ENCODE assay signal across 21 cellular contexts in genomic region chr14:55805250-55805649, GRCh38.
"Had no signal": no experiment of that assay in that cellular context is flagged by ENCODE, and none has a peak within 500 bp of the region (broad histone marks: within the 10 kb centered on the region; RNA-seq: fewer than 3 reads in every experiment).

No MANE protein-coding gene starts in this region.

- H3K36me3 ChIP-seq: breast epithelium, esophagus squamous epithelium, heart right ventricle, suprapubic skin had no signal

- H3K4me3 Mint-ChIP-seq: activated CD4-positive, alpha-beta T cell treated with anti-CD3 and anti-CD28 coated beads for 36 hours; activated CD8-positive, alpha-beta T cell treated with anti-CD3 and anti-CD28 coated beads for 36 hours; activated T-cell treated with anti-CD3 and anti-CD28 coated beads, Interleukin-2, amount 50 U/mL, for 4 hours; neural crest cell; stimulated activated naive CD8-positive, alpha-beta T cell treated with anti-CD3 and anti-CD28 coated beads, Interleukin-15, Interleukin-2, amounts not matched to agents 100 ng/mL and 50 ng/mL, for 24 hours had no signal

- H3K9me3 Mint-ChIP-seq: activated naive CD4-positive, alpha-beta T cell treated with anti-CD3 and anti-CD28 coated beads, Interleukin-2, amount 50 U/mL, for 24 hours; neural crest cell had no signal

- H3K4me1 Mint-ChIP-seq: neural crest cell had no signal

- H3K27ac Mint-ChIP-seq: activated CD4-positive, alpha-beta T cell treated with anti-CD3 and anti-CD28 coated beads for 36 hours; progenitor cell of endocrine pancreas; stimulated activated naive CD8-positive, alpha-beta T cell treated with anti-CD3 and anti-CD28 coated beads, Interleukin-15, Interleukin-2, amounts not matched to agents 100 ng/mL and 50 ng/mL, for 24 hours had no signal

- H3K9me3 ChIP-seq: breast epithelium, esophagus squamous epithelium, heart right ventricle, suprapubic skin had no signal

- ATAC-seq: activated CD4-positive, alpha-beta T cell treated with anti-CD3 and anti-CD28 coated beads for 36 hours; activated CD8-positive, alpha-beta T cell treated with anti-CD3 and anti-CD28 coated beads for 36 hours; activated T-cell treated with anti-CD3 and anti-CD28 coated beads, Interleukin-2, amount 50 U/mL, for 4 hours; heart right ventricle; left cardiac atrium had no signal

- H3K27ac ChIP-seq: breast epithelium, coronary artery, heart right ventricle, suprapubic skin had no signal

- H3K36me3 Mint-ChIP-seq: activated naive CD4-positive, alpha-beta T cell treated with anti-CD3 and anti-CD28 coated beads, Interleukin-2, amount 50 U/mL, for 24 hours had no signal

- DNase-seq: activated CD4-positive, alpha-beta T cell treated with anti-CD3 and anti-CD28 coated beads for 36 hours; activated CD8-positive, alpha-beta T cell treated with anti-CD3 and anti-CD28 coated beads for 36 hours; activated effector memory CD4-positive, alpha-beta T cell treated with Interleukin-2 at 50 U/mL for 16 hours; activated T-cell treated with anti-CD3 and anti-CD28 coated beads, Interleukin-2, amount 50 U/mL, for 4 hours; effector CD4-positive, alpha-beta T cell; esophagus squamous epithelium; heart right ventricle; left cardiac atrium; stimulated activated CD4-positive, alpha-beta T cell treated with anti-CD3 and anti-CD28 coated beads, Interleukin-12 subunit alpha, Interleukin-12 subunit beta, amount 100 ng/mL, for 4 hours; stimulated activated CD4-positive, alpha-beta T cell treated with anti-CD3 and anti-CD28 coated beads, Interleukin-2, amount 100 ng/mL, for 24 hours; T-helper 2 cell; trophoblast cell had no signal

- FAIRE-seq: astrocyte, endothelial cell of umbilical vein had no signal

- H3K27me3 Mint-ChIP-seq: activated CD4-positive, alpha-beta T cell treated with anti-CD3 and anti-CD28 coated beads for 36 hours; activated CD8-positive, alpha-beta T cell treated with anti-CD3 and anti-CD28 coated beads for 36 hours; activated naive CD4-positive, alpha-beta T cell treated with anti-CD3 and anti-CD28 coated beads, Interleukin-2, amount 50 U/mL, for 24 hours; progenitor cell of endocrine pancreas; stimulated activated naive CD8-positive, alpha-beta T cell treated with anti-CD3 and anti-CD28 coated beads, Interleukin-15, Interleukin-2, amounts not matched to agents 100 ng/mL and 50 ng/mL, for 24 hours had no signal

- H3K4me3 ChIP-seq: breast epithelium, coronary artery, esophagus squamous epithelium, heart right ventricle, suprapubic skin had no signal

- H3K27me3 ChIP-seq: breast epithelium, esophagus squamous epithelium, heart right ventricle, suprapubic skin had no signal
